11 cellular contexts compared by ENCODE assay signal in genomic region chr1:16710656-16711055, GRCh38. TPM values are rescaled to one million over a fixed set of nuclear protein-coding genes. Genes with fewer than 3 reads are reported as not detected.
DNase-seq lines count a peak whose midpoint lies in the region; ATAC-seq and TF ChIP-seq lines count a peak whose summit lies in the region.
"Not testable (repeated sequence)": the region's sequence is repeated elsewhere in the genome, so short reads cannot be mapped to it uniquely, and the experiment has no call there.
"Had no signal": no experiment of that assay in that cellular context is flagged by ENCODE, and none has a peak within 500 bp of the region (broad histone marks: within the 10 kb centered on the region; RNA-seq: fewer than 3 reads in every experiment).

No MANE protein-coding gene starts in this region.

- not testable (repeated sequence) for H3K4me1 Mint-ChIP-seq in activated CD4-positive, alpha-beta T cell treated with anti-CD3 and anti-CD28 coated beads for 36 hours

- not testable (repeated sequence) for H3K4me3 Mint-ChIP-seq in activated CD4-positive, alpha-beta T cell treated with anti-CD3 and anti-CD28 coated beads for 36 hours

- POLR2A ChIA-PET in activated CD4-positive, alpha-beta T cell treated with anti-CD3 and anti-CD28 coated beads for 36 hours (lab: Charles Lee): not testable (repeated sequence)

- H3K4me1 ChIP-seq in hepatocyte (ENCODE audit: insufficient read depth): not testable (repeated sequence)

- not testable (repeated sequence) for TF ChIP-seq CTCF in hepatocyte (IDR thresholded peaks at IDR 0.05; ENCODE audit: poor library complexity)

- H3K79me2 ChIP-seq in hepatocyte: not testable (repeated sequence)

- H4K20me1 ChIP-seq in hepatocyte (ENCODE audit: insufficient read depth, poor library complexity, severe bottlenecking): not testable (repeated sequence)

- not testable (repeated sequence) for H3K27me3 ChIP-seq in MG63, hepatocyte

- not testable (repeated sequence) for H3K27ac ChIP-seq in hepatocyte; substantia nigra (ENCODE audit: low read depth, low read length, poor library complexity, severe bottlenecking)

- not testable (repeated sequence) for H3K9me2 ChIP-seq in hepatocyte (replicated peaks; ENCODE audit: insufficient read depth)

- WGBS in hepatocyte (ENCODE audit: low lambda C conversion rate, missing lambda C conversion rate): 86% methylated on average over 8 of the region's 12 CpGs

- H3K36me3 ChIP-seq in MG63; hepatocyte (replicated peaks; ENCODE audit: insufficient read depth, low read depth): not testable (repeated sequence)

- H3K4me2 ChIP-seq in hepatocyte: not testable (repeated sequence)

- intact Hi-C loops in activated CD4-positive, alpha-beta T cell treated with anti-CD3 and anti-CD28 coated beads for 36 hours (cut with DNase I, micrococcal nuclease): loop anchor here in 1 of 2 experiments (10.0 kb wide), 1 partner anchor 76 kb away; no protein-coding TSS in a partner anchor

- not testable (repeated sequence) for H3K9me3 ChIP-seq in MG63; hepatocyte (ENCODE audit: low read depth)

- H2AFZ ChIP-seq in hepatocyte: not testable (repeated sequence)

- not testable (repeated sequence) for H3K36me3 Mint-ChIP-seq in activated CD4-positive, alpha-beta T cell treated with anti-CD3 and anti-CD28 coated beads for 36 hours (ENCODE audit: low read depth)

- CTCF ChIA-PET in activated CD4-positive, alpha-beta T cell treated with anti-CD3 and anti-CD28 coated beads for 36 hours (lab: Charles Lee): interaction anchor here (0.6 to 3.9 kb wide), 5 partner anchors 8 to 194 kb away, joined by 3 to 23 read pairs (median 3); partner anchors contain the start of gene NBPF1

- not testable (repeated sequence) for H3K27me3 Mint-ChIP-seq in activated CD4-positive, alpha-beta T cell treated with anti-CD3 and anti-CD28 coated beads for 36 hours

- DNase-seq in COR-L47 (lab: John Stamatoyannopoulos, UW): peak; percentile 59
- peak; percentile 59 for DNase-seq in MG63
- peak; percentile 81 for DNase-seq in NCI-H446 treated with DMSO at 0.1 percent for 48 hours (lab: John Stamatoyannopoulos, UW)
- DNase-seq in activated CD4-positive, alpha-beta T cell treated with anti-CD3 and anti-CD28 coated beads for 36 hours: peak; percentile 7
- peak; percentile 61 for DNase-seq in cerebellar cortex (ENCODE audit: low spot score)
- peak; percentile 1 for DNase-seq in hepatocyte (ENCODE audit: low spot score)
- DNase-seq in middle frontal gyrus (ENCODE audit: extremely low spot score, low spot score): peak; percentile 4
- peak in 25 of 49 donors; percentile 20 to 88 (median 44) for DNase-seq in substantia nigra (lab: John Stamatoyannopoulos, UW)

- H3K4me3 ChIP-seq in MG63, hepatocyte: not testable (repeated sequence)

- not testable (repeated sequence) for ATAC-seq in activated CD4-positive, alpha-beta T cell treated with anti-CD3 and anti-CD28 coated beads for 36 hours

- not testable (repeated sequence) for H3K9me3 Mint-ChIP-seq in activated CD4-positive, alpha-beta T cell treated with anti-CD3 and anti-CD28 coated beads for 36 hours (ENCODE audit: low read depth)

- H3K27ac Mint-ChIP-seq in activated CD4-positive, alpha-beta T cell treated with anti-CD3 and anti-CD28 coated beads for 36 hours: not testable (repeated sequence)

RNA-seq across cellular contexts. Expression of gene RNU1-4, which starts 29.7 kb away (rescaled TPM):
- not detected in 2 replicates for total RNA-seq in MG63 (2014; rRNA removed; shearing (Covaris generic); ENCODE audit: low replicate concordance)
- 1,000 to 10,000 TPM; 1,573 to 2,291 TPM for total RNA-seq in activated CD4-positive, alpha-beta T cell treated with anti-CD3 and anti-CD28 coated beads for 36 hours
- under 0.01 TPM in 2 replicates for total RNA-seq in hepatocyte
- not detected in 2 replicates for polyA plus RNA-seq in hepatocyte
- total RNA-seq: H4 had no signal
- polyA plus RNA-seq: AG04450, CD14-positive monocyte had no signal

RNA-seq across cellular contexts. Expression of gene RNU1-3, which starts 43.9 kb away (rescaled TPM):
- total RNA-seq in MG63 (2014; rRNA removed; shearing (Covaris generic); ENCODE audit: low replicate concordance): not detected in 2 replicates
- 1,000 to 10,000 TPM; 1,573 to 2,291 TPM for total RNA-seq in activated CD4-positive, alpha-beta T cell treated with anti-CD3 and anti-CD28 coated beads for 36 hours
- under 0.01 TPM in 2 replicates for total RNA-seq in hepatocyte
- not detected in 2 replicates for polyA plus RNA-seq in hepatocyte
- total RNA-seq: H4 had no signal
- polyA plus RNA-seq: AG04450, CD14-positive monocyte had no signal

Comparison
In these comparisons a context has a peak if more than half of its experiments do, and no peak if none do; other contexts are left out.
1. DNase-seq: peak in every context shown above with its lines; median percentile 81 in NCI-H446 treated with DMSO at 0.1 percent for 48 hours; 61 in cerebellar cortex; 59 in COR-L47; 59 in MG63; 44 in substantia nigra; 7 in activated CD4-positive, alpha-beta T cell treated with anti-CD3 and anti-CD28 coated beads for 36 hours; 4 in middle frontal gyrus; 1 in hepatocyte.
2. RNA of gene RNU1-4, which starts 29.7 kb away (total RNA-seq): 1,573 to 2,291 TPM in activated CD4-positive, alpha-beta T cell treated with anti-CD3 and anti-CD28 coated beads for 36 hours; not detected in MG63 and under 0.01 TPM in hepatocyte; every median in the first group is over 1,000 times any median in the second.
3. RNA of gene RNU1-3, which starts 43.9 kb away (total RNA-seq): 1,573 to 2,291 TPM in activated CD4-positive, alpha-beta T cell treated with anti-CD3 and anti-CD28 coated beads for 36 hours; not detected in MG63 and under 0.01 TPM in hepatocyte; every median in the first group is over 1,000 times any median in the second.